Comparison of ENCODE assay signal across 26 cellular contexts in the genomic region with DNA sequence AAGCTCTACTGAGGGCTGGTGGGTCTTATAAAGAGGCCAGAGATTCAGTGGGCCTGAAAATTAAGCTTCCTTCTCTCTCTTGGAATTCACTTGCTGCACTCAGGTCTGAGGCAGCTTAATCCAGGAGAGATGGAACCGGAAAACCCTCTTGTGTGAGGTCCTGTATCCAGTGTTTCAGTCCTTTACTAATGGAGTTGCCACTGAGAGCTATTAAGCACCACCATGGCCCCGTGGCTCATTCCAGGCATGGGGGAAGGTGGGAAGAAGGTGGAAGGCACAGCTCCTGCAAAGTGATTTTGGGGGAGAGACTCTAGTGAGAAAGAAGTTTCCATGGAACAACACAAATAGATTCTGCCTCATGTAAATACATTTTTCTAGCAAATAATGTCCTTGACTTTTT. TPM values are rescaled to one million over a fixed set of nuclear protein-coding genes. Genes with fewer than 3 reads are reported as not detected.
DNase-seq lines count a peak whose midpoint lies in the region; ATAC-seq lines count a peak whose summit lies in the region.
"Had no signal": no experiment of that assay in that cellular context is flagged by ENCODE, and none has a peak within 500 bp of the region (broad histone marks: within the 10 kb centered on the region; RNA-seq: fewer than 3 reads in every experiment).

No MANE protein-coding gene starts in this region.

- no peak overlapping the region for H3K4me3 ChIP-seq in NT2/D1 (ENCODE audit: insufficient read length, low read depth)
- H3K4me3 ChIP-seq in mesendoderm (ENCODE audit: low read length): no peak overlapping the region
- H3K4me3 ChIP-seq: A549, BLaER1 had no signal

- H3K4me2 ChIP-seq in mesendoderm (ENCODE audit: low read length): no peak overlapping the region
- H3K4me2 ChIP-seq: A549, BLaER1 had no signal

- H3K4me1 ChIP-seq in NT2/D1 (ENCODE audit: insufficient read depth, insufficient read length) (no peaks in the 10 kb centered on the region), mesendoderm (ENCODE audit: control insufficient read depth, low read depth, low read length) (no peaks in the 10 kb centered on the region)
- H3K4me1 ChIP-seq: A549, BE2C, BLaER1 had no signal

- peaks cover 2% of the 10 kb centered on the region for H3K27me3 Mint-ChIP-seq in activated T-cell treated with anti-CD3 and anti-CD28 coated beads, Interleukin-2, amount 50 U/mL, for 4 hours (ENCODE audit: low read depth)
- H3K27me3 Mint-ChIP-seq: CD4-positive, alpha-beta memory T cell; CD4-positive, CD25-positive, alpha-beta regulatory T cell; CD8-positive, alpha-beta memory T cell had no signal

- H3K4me1 Mint-ChIP-seq in activated T-cell treated with anti-CD3 and anti-CD28 coated beads, Interleukin-2, amount 50 U/mL, for 4 hours (ENCODE audit: low read depth): no peaks in the 10 kb centered on the region
- H3K4me1 Mint-ChIP-seq: CD14-positive monocyte; CD4-positive, alpha-beta memory T cell; CD4-positive, CD25-positive, alpha-beta regulatory T cell; CD8-positive, alpha-beta memory T cell had no signal

- DNase-seq in ELF-1 (ENCODE audit: low read depth, low spot score): peak; percentile 56
- peak; percentile 60 for DNase-seq in NT2/D1 (ENCODE audit: low read depth, low spot score)
- DNase-seq in islet precursor cell: peak; percentile 64
- peak; percentile 63 for DNase-seq in mesendoderm
- no peak for DNase-seq in activated T-cell treated with anti-CD3 and anti-CD28 coated beads, Interleukin-2, amount 50 U/mL, for 4 hours
- DNase-seq in SIG-M5 (lab: John Stamatoyannopoulos, UW): no peak
- DNase-seq in SW 1271 (lab: John Stamatoyannopoulos, UW): no peak
- DNase-seq: BE2C; C1 segment of cervical spinal cord; CD4-positive, alpha-beta memory T cell; CD4-positive, CD25-positive, alpha-beta regulatory T cell; CD8-positive, alpha-beta memory T cell; COR-L47; DMS 273 treated with DMSO at 0.1 percent for 48 hours; DMS153; DMS53; DMS79; DND-41; EL; GF-D8 had no signal

- H2AK5ac ChIP-seq in mesendoderm (ENCODE audit: low read length): no peak overlapping the region

- no peak for ATAC-seq in activated T-cell treated with anti-CD3 and anti-CD28 coated beads, Interleukin-2, amount 50 U/mL, for 4 hours
- ATAC-seq: A549 had no signal

- no peak overlapping the region for H4K5ac ChIP-seq in mesendoderm (ENCODE audit: low read length)

- H3K79me1 ChIP-seq in mesendoderm (ENCODE audit: low read length): no peaks in the 10 kb centered on the region

- H3K4me3 Mint-ChIP-seq in activated T-cell treated with anti-CD3 and anti-CD28 coated beads, Interleukin-2, amount 50 U/mL, for 4 hours: no peak overlapping the region
- H3K4me3 Mint-ChIP-seq: CD14-positive monocyte; CD4-positive, alpha-beta memory T cell; CD4-positive, CD25-positive, alpha-beta regulatory T cell; CD8-positive, alpha-beta memory T cell had no signal

- H3K79me2 ChIP-seq in mesendoderm (ENCODE audit: control insufficient read depth, insufficient read depth, low read length): no peaks in the 10 kb centered on the region

- no peak overlapping the region for H3K4ac ChIP-seq in mesendoderm (ENCODE audit: low read depth, low read length)

- H3K9ac ChIP-seq in NT2/D1 (ENCODE audit: insufficient read length, low read depth): no peak overlapping the region
- no peak overlapping the region for H3K9ac ChIP-seq in mesendoderm (ENCODE audit: low read length)
- H3K9ac ChIP-seq: BLaER1 had no signal

- H3K36me3 Mint-ChIP-seq in activated T-cell treated with anti-CD3 and anti-CD28 coated beads, Interleukin-2, amount 50 U/mL, for 4 hours (ENCODE audit: insufficient read depth): no peaks in the 10 kb centered on the region
- H3K36me3 Mint-ChIP-seq: CD14-positive monocyte; CD4-positive, alpha-beta memory T cell; CD4-positive, CD25-positive, alpha-beta regulatory T cell; CD8-positive, alpha-beta memory T cell had no signal

- no peak overlapping the region for H2BK5ac ChIP-seq in mesendoderm (ENCODE audit: low read length)

- H3K27ac ChIP-seq in mesendoderm (ENCODE audit: low read depth, low read length): no peak overlapping the region
- H3K27ac ChIP-seq: 22Rv1, A549, BLaER1 had no signal

- no peak overlapping the region for H3K23ac ChIP-seq in mesendoderm (ENCODE audit: low read length)

- WGBS in mesendoderm (ENCODE audit: extremely low coverage, insufficient coverage, low lambda C conversion rate): no CpG with 5 or more reads among the region's 2 CpGs

- H3K9me3 ChIP-seq in NT2/D1 (ENCODE audit: insufficient read depth, low read length): no peaks in the 10 kb centered on the region
- H3K9me3 ChIP-seq: A549, BE2C, BLaER1 had no signal

- H3K27me3 ChIP-seq in NT2/D1 (ENCODE audit: insufficient read depth, insufficient read length) (no peaks in the 10 kb centered on the region), mesendoderm (ENCODE audit: insufficient read depth, low read length, poor library complexity) (no peaks in the 10 kb centered on the region)
- H3K27me3 ChIP-seq: BE2C, BLaER1 had no signal

- no peak overlapping the region for H3K56ac ChIP-seq in mesendoderm (ENCODE audit: low read length)

- H3K18ac ChIP-seq in mesendoderm (ENCODE audit: low read length): no peak overlapping the region

- no peak overlapping the region for H2BK120ac ChIP-seq in mesendoderm (ENCODE audit: low read depth, low read length)

- H3K36me3 ChIP-seq in NT2/D1 (ENCODE audit: insufficient read depth, insufficient read length, low read length): no peaks in the 10 kb centered on the region
- H3K36me3 ChIP-seq in mesendoderm (ENCODE audit: control insufficient read depth, insufficient read depth, low read length): no peaks in the 10 kb centered on the region
- H3K36me3 ChIP-seq: BE2C, BLaER1 had no signal

- H4K8ac ChIP-seq in mesendoderm (ENCODE audit: low read depth, low read length): no peak overlapping the region

- H2BK15ac ChIP-seq in mesendoderm (replicated peaks; ENCODE audit: low read depth): no peak overlapping the region

- H3K9me3 Mint-ChIP-seq in activated T-cell treated with anti-CD3 and anti-CD28 coated beads, Interleukin-2, amount 50 U/mL, for 4 hours: no peaks in the 10 kb centered on the region
- H3K9me3 Mint-ChIP-seq: CD14-positive monocyte had no signal

RNA-seq across cellular contexts. Expression of gene FOXI2, which starts 46.8 kb away (rescaled TPM):
- 0.17 TPM for polyA plus RNA-seq in mesendoderm (2013, experiment 1 of 2)
- 0.14 TPM for polyA plus RNA-seq in mesendoderm (2013, experiment 2 of 2)
- not detected for total RNA-seq in activated T-cell treated with anti-CD3 and anti-CD28 coated beads, Interleukin-2, amount 50 U/mL, for 4 hours
- total RNA-seq: A172; CD4-positive, alpha-beta memory T cell; CD4-positive, CD25-positive, alpha-beta regulatory T cell; CD8-positive, alpha-beta memory T cell; Daoy had no signal
- polyA plus RNA-seq: A549; CD14-positive monocyte; CD4-positive, alpha-beta memory T cell; CD4-positive, CD25-positive, alpha-beta regulatory T cell; CD8-positive, alpha-beta memory T cell had no signal

Comparison
In these comparisons a context has a peak if more than half of its experiments do, and no peak if none do; other contexts are left out.
1. DNase-seq: peak in ELF-1 (single experiment), NT2/D1 (single experiment), islet precursor cell (single experiment) and mesendoderm (single experiment); none in activated T-cell treated with anti-CD3 and anti-CD28 coated beads, Interleukin-2, amount 50 U/mL, for 4 hours (single experiment), SIG-M5 (single experiment) and SW 1271 (0 of 2).